In genomic region chr10:44011603-44011981, GRCh38 we compare ENCODE assay signal across 34 cellular contexts.
A peak's percentile ranks its signal among the peaks of the same experiment; 100 is the strongest.
DNase-seq lines count a peak whose midpoint lies in the region; ATAC-seq and TF ChIP-seq lines count a peak whose summit lies in the region.
"Had no signal": no experiment of that assay in that cellular context is flagged by ENCODE, and none has a peak within 500 bp of the region (broad histone marks: within the 10 kb centered on the region; RNA-seq: fewer than 3 reads in every experiment).

No MANE protein-coding gene starts in this region.

- H3K4me2 ChIP-seq in OCI-LY3 (ENCODE audit: low read length): peak overlapping the region; percentile 55

- no peaks in the 10 kb centered on the region for H3K27me3 ChIP-seq in OCI-LY3 (ENCODE audit: low read depth, low read length)
- H3K27me3 ChIP-seq in esophagus muscularis mucosa: no peaks in the 10 kb centered on the region
- H3K27me3 ChIP-seq: BE2C, neutrophil, vagina had no signal

- H3K4me1 Mint-ChIP-seq in T-helper 2 cell treated with Interferon-gamma antibody and Interleukin-4, amounts not matched to agents 5 μg/mL and 100 μg/mL, for 36 hours (ENCODE audit: low read depth): peaks cover 3% of the 10 kb centered on the region
- H3K4me1 Mint-ChIP-seq: activated naive CD4-positive, alpha-beta T cell treated with anti-CD3 and anti-CD28 coated beads, Interleukin-2, amount 50 U/mL, for 24 hours had no signal

- no peaks in the 10 kb centered on the region for H3K36me3 Mint-ChIP-seq in T-helper 2 cell treated with Interferon-gamma antibody and Interleukin-4, amounts not matched to agents 5 μg/mL and 100 μg/mL, for 36 hours (ENCODE audit: low read depth)
- H3K36me3 Mint-ChIP-seq: activated naive CD4-positive, alpha-beta T cell treated with anti-CD3 and anti-CD28 coated beads, Interleukin-2, amount 50 U/mL, for 24 hours had no signal

- H3K4me3 ChIP-seq in AG10803 (ENCODE audit: low read length): no peak overlapping the region
- no peak overlapping the region; the same call in 1 of the 2 replicates for H3K4me3 ChIP-seq in GM12865 (ENCODE audit: low read depth, low read length)
- 0 out of 2 replicates have a peak overlapping the region, but pooled peaks have one; percentile 20 for H3K4me3 ChIP-seq in OCI-LY3 (ENCODE audit: low read length)
- H3K4me3 ChIP-seq in esophagus muscularis mucosa: no peak overlapping the region
- H3K4me3 ChIP-seq: thoracic aorta, vagina had no signal

- no peaks in the 10 kb centered on the region for H4K20me1 ChIP-seq in OCI-LY3 (ENCODE audit: insufficient read depth, low read length)

- TF ChIP-seq CTCF in AG10803 (conservative IDR thresholded peaks at IDR 0.05; ENCODE audit: low read length): no peak
- no peak for TF ChIP-seq CTCF in GM12865 (IDR thresholded peaks at IDR 0.05; ENCODE audit: insufficient read depth, low read depth, low read length, missing control alignments)
- TF ChIP-seq CTCF in OCI-LY3 (IDR thresholded peaks at IDR 0.05; ENCODE audit: low read depth, low read length): no peak
- TF ChIP-seq CTCF in esophagus muscularis mucosa (IDR thresholded peaks at IDR 0.05): no peak

- peak; percentile 31 for DNase-seq in AG10803 (ENCODE audit: low read depth)
- DNase-seq in GM12865 (ENCODE audit: low read depth): peak; percentile 29
- DNase-seq in esophagus muscularis mucosa (ENCODE audit: extremely low spot score): peak; percentile 88
- no peak for DNase-seq in cortex of kidney (lab: John Stamatoyannopoulos, UW)
- DNase-seq in T-helper 2 cell treated with Interferon-gamma antibody and Interleukin-4, amounts not matched to agents 5 μg/mL and 100 μg/mL, for 36 hours (ENCODE audit: low spot score): no peak
- DNase-seq: activated CD8-positive, alpha-beta memory T cell treated with anti-CD3 and anti-CD28 coated beads for 24 hours; activated T-cell treated with anti-CD3 and anti-CD28 coated beads for 4 hours; amygdala; BE2C; DMS153; effector CD8-positive, alpha-beta T cell; erythroblast; head of caudate nucleus; HFFc6; kidney; left ventricle myocardium superior; NCI-H1105; NCI-H187; NCI-H2171 treated with DMSO at 0.1 percent for 48 hours; NCI-H510A; right cardiac atrium; SHP77; T-helper 9 cell had no signal

- 65% methylated on average over 4 of the region's 5 CpGs for WGBS in esophagus muscularis mucosa

- peaks cover 51% of the 10 kb centered on the region for H3K4me1 ChIP-seq in OCI-LY3 (ENCODE audit: low read length)
- peaks cover 8 to 31% (median 24%) of the 10 kb centered on the region in 4 donors for H3K4me1 ChIP-seq in esophagus muscularis mucosa

- intact Hi-C loops in esophagus muscularis mucosa (cut with DNase I): no loop called here

- H3K9me3 ChIP-seq in OCI-LY3 (ENCODE audit: insufficient read depth, low read length) (no peaks in the 10 kb centered on the region), esophagus muscularis mucosa (no peaks in the 10 kb centered on the region)
- H3K9me3 ChIP-seq: BE2C, neutrophil, thoracic aorta, vagina had no signal

- H3K27ac ChIP-seq in OCI-LY3 (ENCODE audit: low read length) (peak overlapping the region; percentile 55), esophagus muscularis mucosa (replicated peaks in 1 of 4) (no peak overlapping the region)
- H3K27ac ChIP-seq: neutrophil, vagina, VCaP had no signal

- no peaks in the 10 kb centered on the region for H3K27me3 Mint-ChIP-seq in T-helper 2 cell treated with Interferon-gamma antibody and Interleukin-4, amounts not matched to agents 5 μg/mL and 100 μg/mL, for 36 hours (ENCODE audit: low read depth)
- H3K27me3 Mint-ChIP-seq: activated CD4-positive, alpha-beta T cell treated with anti-CD3 and anti-CD28 coated beads for 36 hours had no signal

- H3K79me2 ChIP-seq in OCI-LY3 (ENCODE audit: low read length): no peaks in the 10 kb centered on the region

- no peak for TF ChIP-seq EP300 in esophagus muscularis mucosa (IDR thresholded peaks at IDR 0.05)

- H3K9me3 Mint-ChIP-seq in T-helper 2 cell treated with Interferon-gamma antibody and Interleukin-4, amounts not matched to agents 5 μg/mL and 100 μg/mL, for 36 hours: no peaks in the 10 kb centered on the region
- H3K9me3 Mint-ChIP-seq: activated naive CD4-positive, alpha-beta T cell treated with anti-CD3 and anti-CD28 coated beads, Interleukin-2, amount 50 U/mL, for 24 hours; HFFc6; stimulated activated naive CD8-positive, alpha-beta T cell treated with anti-CD3 and anti-CD28 coated beads, Interleukin-15, amount 100 ng/mL, for 72 hours had no signal

- no peak overlapping the region for H3K4me3 Mint-ChIP-seq in T-helper 2 cell treated with Interferon-gamma antibody and Interleukin-4, amounts not matched to agents 5 μg/mL and 100 μg/mL, for 36 hours
- H3K4me3 Mint-ChIP-seq: activated CD4-positive, alpha-beta T cell treated with anti-CD3 and anti-CD28 coated beads for 36 hours; activated naive CD4-positive, alpha-beta T cell treated with anti-CD3 and anti-CD28 coated beads, Interleukin-2, amount 50 U/mL, for 24 hours; HFFc6; stimulated activated naive CD8-positive, alpha-beta T cell treated with anti-CD3 and anti-CD28 coated beads, Interleukin-15, amount 100 ng/mL, for 72 hours had no signal

- ATAC-seq in GM21717 (IDR thresholded peaks at IDR 0.05; ENCODE audit: unreplicated experiment) (no peak), GM21515 (IDR thresholded peaks at IDR 0.05; ENCODE audit: unreplicated experiment) (no peak)
- ATAC-seq: Panc1 had no signal

- no peaks in the 10 kb centered on the region for H3K36me3 ChIP-seq in OCI-LY3 (replicated peaks; ENCODE audit: low read depth, low read length)
- H3K36me3 ChIP-seq in esophagus muscularis mucosa: no peaks in the 10 kb centered on the region
- H3K36me3 ChIP-seq: BE2C, neutrophil, thoracic aorta, vagina had no signal

- no peak overlapping the region for H3K27ac Mint-ChIP-seq in T-helper 2 cell treated with Interferon-gamma antibody and Interleukin-4, amounts not matched to agents 5 μg/mL and 100 μg/mL, for 36 hours
- H3K27ac Mint-ChIP-seq: activated CD4-positive, alpha-beta T cell treated with anti-CD3 and anti-CD28 coated beads for 36 hours; activated naive CD4-positive, alpha-beta T cell treated with anti-CD3 and anti-CD28 coated beads, Interleukin-2, amount 50 U/mL, for 24 hours; HFFc6 had no signal

- H2AFZ ChIP-seq in OCI-LY3 (ENCODE audit: low read depth, low read length): no peak overlapping the region

- peak overlapping the region; percentile 22; the same call in 1 of the 2 replicates for H3K9ac ChIP-seq in OCI-LY3 (ENCODE audit: low read length)

- TF ChIP-seq POLR2A in esophagus muscularis mucosa (IDR thresholded peaks at IDR 0.05; ENCODE audit: low read depth): no peak

Comparison
In these comparisons a context has a peak if more than half of its experiments do, and no peak if none do; other contexts are left out.
1. DNase-seq: peak in AG10803 (single experiment), GM12865 (single experiment) and esophagus muscularis mucosa (single experiment); none in cortex of kidney (single experiment) and T-helper 2 cell treated with Interferon-gamma antibody and Interleukin-4, amounts not matched to agents 5 μg/mL and 100 μg/mL, for 36 hours (single experiment).